ENCODE assay signal across 10 cellular contexts in the genomic region with DNA sequence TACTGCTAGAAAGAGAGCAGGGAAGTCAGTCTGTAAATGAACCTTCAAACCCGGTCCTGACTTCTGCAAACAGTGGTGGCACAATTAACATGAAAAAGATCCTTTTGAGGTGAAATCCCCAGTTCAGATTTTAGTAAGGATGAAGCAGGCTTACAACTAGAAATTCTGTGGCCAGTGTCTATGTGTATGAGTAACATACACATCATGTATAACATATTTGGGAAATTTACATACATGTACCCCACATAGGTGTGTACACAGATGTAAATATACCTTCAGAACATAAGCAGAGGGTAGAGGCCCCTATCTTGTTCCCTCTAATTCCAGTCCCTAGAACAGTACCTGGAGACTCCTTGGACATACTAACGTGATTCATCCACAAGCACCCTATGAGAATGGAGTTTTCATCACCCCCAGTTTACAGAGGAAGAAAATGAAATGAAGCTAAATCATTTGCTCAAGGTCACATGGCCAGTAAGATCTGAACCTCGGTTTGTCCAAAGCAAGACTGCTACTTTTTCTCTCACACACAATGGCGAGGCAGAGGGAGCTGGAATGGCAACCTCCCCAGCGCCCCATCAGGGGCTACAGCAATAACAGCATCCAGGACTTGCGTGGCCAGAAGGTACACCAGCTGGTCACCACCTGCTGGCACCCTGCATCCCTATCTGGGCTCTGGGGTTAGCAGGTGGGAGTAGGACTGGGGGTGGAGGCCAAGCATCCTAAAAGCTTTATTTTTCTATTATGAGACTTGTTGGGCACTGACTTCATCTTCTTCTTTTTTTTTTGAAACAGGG. TPM values are rescaled to one million over a fixed set of nuclear protein-coding genes. Genes with fewer than 3 reads are reported as not detected.
DNase-seq lines count a peak whose midpoint lies in the region; ATAC-seq, FAIRE-seq and TF ChIP-seq lines count a peak whose summit lies in the region.
"Had no signal": no experiment of that assay in that cellular context is flagged by ENCODE, and none has a peak within 500 bp of the region (broad histone marks: within the 10 kb centered on the region; RNA-seq: fewer than 3 reads in every experiment).

No MANE protein-coding gene starts in this region.

- H3K4me3 ChIP-seq in endodermal cell (ENCODE audit: low read length): no peak overlapping the region
- no peak overlapping the region for H3K4me3 ChIP-seq in smooth muscle cell
- no peak overlapping the region for H3K4me3 ChIP-seq in BE2C (ENCODE audit: low read depth, low read length)

- H3K4me1 ChIP-seq in endodermal cell (ENCODE audit: control insufficient read depth, insufficient read depth, low read length) (peaks cover 14% of the 10 kb centered on the region), smooth muscle cell (ENCODE audit: low read depth) (peaks cover 14% of the 10 kb centered on the region), BE2C (peaks cover 46% of the 10 kb centered on the region)

- H3K4me3 Mint-ChIP-seq in activated T-cell treated with anti-CD3 and anti-CD28 coated beads, Interleukin-2, amount 50 U/mL, for 24 hours: no peak overlapping the region
- H3K4me3 Mint-ChIP-seq in endodermal cell: no peak overlapping the region

- H3K4me2 ChIP-seq in smooth muscle cell: peak overlapping the region; percentile 60

- ATAC-seq in GM19467 (IDR thresholded peaks at IDR 0.05; ENCODE audit: unreplicated experiment): no peak

- H3K27me3 ChIP-seq in endodermal cell (ENCODE audit: control insufficient read depth, insufficient read depth, low read length, poor library complexity, severe bottlenecking) (no peaks in the 10 kb centered on the region), smooth muscle cell (ENCODE audit: low read depth) (no peaks in the 10 kb centered on the region), BE2C (no peaks in the 10 kb centered on the region)

- no peak for DNase-seq in activated T-cell treated with anti-CD3 and anti-CD28 coated beads, Interleukin-2, amount 50 U/mL, for 24 hours
- DNase-seq in activated T-cell treated with anti-CD3 and anti-CD28 coated beads for 4 hours (no peak), NCI-H82 treated with DMSO at 0.1 percent for 48 hours (lab: John Stamatoyannopoulos, UW; ENCODE audit: unreplicated experiment) (peak; percentile 42), endodermal cell (no peak), smooth muscle cell (lab: John Stamatoyannopoulos, UW; ENCODE audit: unreplicated experiment) (no peak), BE2C (no peak), urothelium cell line (ENCODE audit: low spot score) (no peak)
- DNase-seq: islet precursor cell had no signal

- H3K9ac ChIP-seq in endodermal cell (ENCODE audit: extremely low read depth, low read length, poor library complexity, severe bottlenecking) (no peak overlapping the region), smooth muscle cell (ENCODE audit: low read depth) (peak overlapping the region; percentile 81)

- H3K36me3 Mint-ChIP-seq in activated T-cell treated with anti-CD3 and anti-CD28 coated beads, Interleukin-2, amount 50 U/mL, for 24 hours (ENCODE audit: low read depth): peaks cover 98% of the 10 kb centered on the region
- H3K36me3 Mint-ChIP-seq in endodermal cell (ENCODE audit: low read depth): peaks cover 40% of the 10 kb centered on the region

- no peak overlapping the region for H2AFZ ChIP-seq in smooth muscle cell (ENCODE audit: low read depth)

- FAIRE-seq in urothelium cell line (lab: Jason Lieb, UNC): no peak
- FAIRE-seq: H54 had no signal

- H3K27ac ChIP-seq in endodermal cell (ENCODE audit: low read depth, low read length) (peak overlapping the region; percentile 58), smooth muscle cell (ENCODE audit: low read depth) (peak overlapping the region; percentile 91)

- H3F3A ChIP-seq in smooth muscle cell (ENCODE audit: low read depth): peaks cover 13% of the 10 kb centered on the region

- H3K27me3 Mint-ChIP-seq in activated T-cell treated with anti-CD3 and anti-CD28 coated beads, Interleukin-2, amount 50 U/mL, for 24 hours: no peaks in the 10 kb centered on the region
- H3K27me3 Mint-ChIP-seq in endodermal cell (ENCODE audit: insufficient read depth): no peaks in the 10 kb centered on the region

- no peaks in the 10 kb centered on the region for H4K20me1 ChIP-seq in smooth muscle cell (ENCODE audit: low read depth)

- WGBS in endodermal cell (ENCODE audit: insufficient coverage in 1 of 2, insufficient read length in 1 of 2), 2 experiments: 77 to 91% methylated on average over 1 to 6 of the region's 6 CpGs
- 96% methylated on average over 6 of the region's 6 CpGs for WGBS in smooth muscle cell (ENCODE audit: low lambda C conversion rate)

- peak overlapping the region; percentile 85 for H3K27ac Mint-ChIP-seq in activated T-cell treated with anti-CD3 and anti-CD28 coated beads, Interleukin-2, amount 50 U/mL, for 24 hours
- no peak overlapping the region for H3K27ac Mint-ChIP-seq in endodermal cell

- peaks cover 28% of the 10 kb centered on the region for H3K4me1 Mint-ChIP-seq in activated T-cell treated with anti-CD3 and anti-CD28 coated beads, Interleukin-2, amount 50 U/mL, for 24 hours (ENCODE audit: low read depth)
- H3K4me1 Mint-ChIP-seq in endodermal cell: peaks cover 25% of the 10 kb centered on the region

- no peaks in the 10 kb centered on the region for H3K9me3 Mint-ChIP-seq in activated T-cell treated with anti-CD3 and anti-CD28 coated beads, Interleukin-2, amount 50 U/mL, for 24 hours
- no peaks in the 10 kb centered on the region for H3K9me3 Mint-ChIP-seq in endodermal cell

- TF ChIP-seq CTCF in endodermal cell (conservative IDR thresholded peaks at IDR 0.05) (no peak), smooth muscle cell (IDR thresholded peaks at IDR 0.05; ENCODE audit: borderline replicate concordance, insufficient read depth, poor library complexity, severe bottlenecking) (no peak), BE2C (IDR thresholded peaks at IDR 0.05; ENCODE audit: low read depth, low read length) (no peak)

- no peaks in the 10 kb centered on the region for H3K79me2 ChIP-seq in smooth muscle cell (ENCODE audit: low read depth)

- H3K9me3 ChIP-seq in endodermal cell (ENCODE audit: control insufficient read depth, low read length): no peaks in the 10 kb centered on the region
- H3K9me3 ChIP-seq in smooth muscle cell (replicated peaks; ENCODE audit: low read depth): no peaks in the 10 kb centered on the region
- no peaks in the 10 kb centered on the region for H3K9me3 ChIP-seq in BE2C

- H3K36me3 ChIP-seq in endodermal cell (ENCODE audit: control insufficient read depth, insufficient read depth, low read length) (peaks cover 57% of the 10 kb centered on the region), smooth muscle cell (ENCODE audit: low read depth) (no peaks in the 10 kb centered on the region), BE2C (peaks cover 11% of the 10 kb centered on the region)

RNA-seq across cellular contexts. Expression of a gene that starts 41.6 kb away (rescaled TPM):
- total RNA-seq in endodermal cell: 10 to 100 TPM; 37.5 to 56.2 TPM
- polyA plus RNA-seq in endodermal cell (2013, experiment 1 of 2): 46.2 TPM
- 37.1 TPM for polyA plus RNA-seq in endodermal cell (2013, experiment 2 of 2)
- total RNA-seq in smooth muscle cell: 17.0 and 20.4 TPM in 2 replicates
- 14.2 and 20.0 TPM in 2 replicates for polyA plus RNA-seq in smooth muscle cell
- 17.8 TPM for polyA plus RNA-seq in BE2C (2012; ENCODE audit: insufficient read depth, insufficient read length, low read depth)

RNA-seq across cellular contexts. Expression of a gene that starts 41.8 kb away (rescaled TPM):
- 10 to 100 TPM; 22.1 to 29.6 TPM for total RNA-seq in endodermal cell
- polyA plus RNA-seq in endodermal cell (2013, experiment 1 of 2): 31.6 TPM
- polyA plus RNA-seq in endodermal cell (2013, experiment 2 of 2): 27.7 TPM
- 40.2 and 59.1 TPM in 2 replicates for total RNA-seq in smooth muscle cell
- 13.5 and 19.6 TPM in 2 replicates for polyA plus RNA-seq in smooth muscle cell
- polyA plus RNA-seq in BE2C (2012; ENCODE audit: insufficient read depth, insufficient read length, low read depth): 23.5 TPM
